ENCODE assay signal across 8 cellular contexts in genomic region chr17:49290690-49291326, GRCh38.
DNase-seq lines count a peak whose midpoint lies in the region; ATAC-seq, FAIRE-seq and TF ChIP-seq lines count a peak whose summit lies in the region.

No MANE protein-coding gene starts in this region.

- peaks cover 4% of the 10 kb centered on the region for H3K27me3 Mint-ChIP-seq in HFFc6 (ENCODE audit: insufficient read depth)

- H3K4me3 ChIP-seq in gastroesophageal sphincter (no peak overlapping the region), small intestine (ENCODE audit: low read depth in 1 of 2, low read length in 2 of 2) (no peak overlapping the region)

- no peak overlapping the region for H3K4me3 Mint-ChIP-seq in HFFc6

- 0 out of 2 replicates have a peak, but pooled peaks cover 6% of the 10 kb centered on the region for H3K4me1 Mint-ChIP-seq in HFFc6 (ENCODE audit: low read depth)

- H3K27ac Mint-ChIP-seq in HFFc6 = no peak overlapping the region

- no peak for TF ChIP-seq EP300 in gastroesophageal sphincter (IDR thresholded peaks at IDR 0.05)

- H3K4me1 ChIP-seq in gastroesophageal sphincter (peaks cover 0 to 10% (median 0%) of the 10 kb centered on the region in 3 donors), small intestine (ENCODE audit: control insufficient read depth in 2 of 2, insufficient read depth in 1 of 2, low read depth in 1 of 2, low read length in 1 of 2) (no peaks in the 10 kb centered on the region)

- DNase-seq in NCI-H2081 (lab: John Stamatoyannopoulos, UW) (peak; percentile 6 to 18), NCI-H2081 treated with DMSO at 0.1 percent for 48 hours (lab: John Stamatoyannopoulos, UW) (no peak), HFFc6 (peak; percentile 33), small intestine (peak; percentile 25), NCI-H146 treated with DMSO at 0.1 percent for 48 hours (lab: John Stamatoyannopoulos, UW; ENCODE audit: unreplicated experiment) (no peak), NCI-H774 (lab: John Stamatoyannopoulos, UW) (no peak)

- H3K27me3 ChIP-seq in gastroesophageal sphincter (no peaks in the 10 kb centered on the region), small intestine (ENCODE audit: control insufficient read depth in 2 of 2, insufficient read depth in 2 of 2, low read length in 2 of 2) (no peaks in the 10 kb centered on the region)

- WGBS in gastroesophageal sphincter (ENCODE audit: low coverage in 1 of 2), 2 donors = 43 to 51% methylated on average over 4 of the region's 4 CpGs
- WGBS in small intestine, 3 donors = 42 to 49% (median 45%) methylated on average over 4 of the region's 4 CpGs

- no peaks in the 10 kb centered on the region for H3K36me3 Mint-ChIP-seq in HFFc6 (ENCODE audit: low read depth)

- no peak for TF ChIP-seq POLR2A in gastroesophageal sphincter (IDR thresholded peaks at IDR 0.05)

- H3K36me3 ChIP-seq in gastroesophageal sphincter (peaks cover 0 to 45% of the 10 kb centered on the region in 2 donors), small intestine (ENCODE audit: control insufficient read depth in 2 of 2, insufficient read depth in 2 of 2, low read length in 2 of 2) (peaks cover 0 to 5% of the 10 kb centered on the region in 2 donors)

- H3K9me3 Mint-ChIP-seq in HFFc6 = no peaks in the 10 kb centered on the region

- TF ChIP-seq CTCF in HFFc6 (IDR thresholded peaks at IDR 0.05) (peak; percentile 84), VCaP (conservative IDR thresholded peaks at IDR 0.05) (peak; percentile 84), gastroesophageal sphincter (IDR thresholded peaks at IDR 0.05) (peak; percentile 50 to 65 (median 56))

- H3K27ac ChIP-seq in VCaP = no peak overlapping the region
- no peak overlapping the region for H3K27ac ChIP-seq in gastroesophageal sphincter
- no peak overlapping the region for H3K27ac ChIP-seq in small intestine (ENCODE audit: low read depth in 1 of 2, low read length in 1 of 2)

- no peak for FAIRE-seq in small intestine (lab: Jason Lieb, UNC)

- H3K9me3 ChIP-seq in gastroesophageal sphincter (no peaks in the 10 kb centered on the region), small intestine (ENCODE audit: control insufficient read depth, low read depth) (no peaks in the 10 kb centered on the region)

- ATAC-seq in gastroesophageal sphincter = no peak

Comparison
In these comparisons a context has a peak if more than half of its experiments do, and no peak if none do; other contexts are left out.
1. DNase-seq: peak in NCI-H2081 (2 of 2), HFFc6 (single experiment) and small intestine (single experiment); none in NCI-H2081 treated with DMSO at 0.1 percent for 48 hours (single experiment), NCI-H146 treated with DMSO at 0.1 percent for 48 hours (single experiment) and NCI-H774 (single experiment).
2. Peak in every context shown above with its lines, with median percentiles within 50 percentile points of each other: CTCF ChIP-seq.